16 cellular contexts compared by ENCODE assay signal in the genomic region with DNA sequence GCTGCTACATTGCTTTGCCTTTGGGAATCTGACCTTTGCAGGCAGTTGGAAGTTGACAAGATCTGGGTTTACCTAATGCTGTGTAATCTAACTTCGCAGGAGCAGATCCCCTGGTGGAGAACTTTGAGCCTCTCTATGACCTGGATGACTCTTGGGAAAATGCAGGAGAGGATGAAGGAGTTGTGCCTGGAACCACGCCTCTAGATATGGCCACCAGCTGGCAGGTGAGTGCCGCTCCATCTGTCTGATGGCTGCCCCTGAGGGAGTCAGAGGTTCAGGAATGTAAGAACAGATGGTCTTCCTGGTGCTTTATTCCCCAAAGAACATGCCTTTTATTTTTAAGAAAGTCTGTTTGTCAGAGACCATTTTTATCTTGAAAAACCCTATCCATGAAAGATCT.
DNase-seq lines count a peak whose midpoint lies in the region; ATAC-seq and TF ChIP-seq lines count a peak whose summit lies in the region.
"Had no signal": no experiment of that assay in that cellular context is flagged by ENCODE, and none has a peak within 500 bp of the region (broad histone marks: within the 10 kb centered on the region; RNA-seq: fewer than 3 reads in every experiment).

No MANE protein-coding gene starts in this region.

- no peaks in the 10 kb centered on the region for H4K20me1 ChIP-seq in osteoblast (ENCODE audit: insufficient read depth, low read length)

- H3K36me3 Mint-ChIP-seq in activated T-cell treated with anti-CD3 and anti-CD28 coated beads, Interleukin-2, amount 50 U/mL, for 24 hours (ENCODE audit: low read depth) = peaks cover 96% of the 10 kb centered on the region
- peaks cover 84% of the 10 kb centered on the region for H3K36me3 Mint-ChIP-seq in activated naive CD8-positive, alpha-beta T cell treated with anti-CD3 and anti-CD28 coated beads, Interleukin-2, amount 10 ng/mL, durations not matched to agents 7 days and 5 days

- ATAC-seq in activated naive CD8-positive, alpha-beta T cell treated with anti-CD3 and anti-CD28 coated beads, Interleukin-2, amount 10 ng/mL, durations not matched to agents 7 days and 5 days (ENCODE audit: low read depth) = no peak
- no peak for ATAC-seq in GM19397 (IDR thresholded peaks at IDR 0.05; ENCODE audit: unreplicated experiment)
- ATAC-seq: sciatic nerve had no signal

- no peak overlapping the region for H2AFZ ChIP-seq in osteoblast (ENCODE audit: low read length)

- peaks cover 3% of the 10 kb centered on the region for H3K4me1 ChIP-seq in osteoblast (ENCODE audit: insufficient read depth, low read length)

- no peaks in the 10 kb centered on the region for H3K27me3 ChIP-seq in osteoblast (ENCODE audit: insufficient read depth, low read length)
- H3K27me3 ChIP-seq: stomach had no signal

- no peaks in the 10 kb centered on the region for H3K27me3 Mint-ChIP-seq in activated T-cell treated with anti-CD3 and anti-CD28 coated beads, Interleukin-2, amount 50 U/mL, for 24 hours
- H3K27me3 Mint-ChIP-seq in activated naive CD8-positive, alpha-beta T cell treated with anti-CD3 and anti-CD28 coated beads, Interleukin-2, amount 10 ng/mL, durations not matched to agents 7 days and 5 days = no peaks in the 10 kb centered on the region
- H3K27me3 Mint-ChIP-seq: brain had no signal

- no peak overlapping the region for H3K27ac ChIP-seq in osteoblast (ENCODE audit: low read depth, low read length)
- H3K27ac ChIP-seq in coronary artery = no peak overlapping the region
- H3K27ac ChIP-seq: RWPE1, stomach had no signal

- DNase-seq in activated T-cell treated with anti-CD3 and anti-CD28 coated beads, Interleukin-2, amount 50 U/mL, for 24 hours = no peak
- no peak for DNase-seq in activated T-cell treated with anti-CD3 and anti-CD28 coated beads, Interleukin-2, amount 50 U/mL, for 48 hours
- DNase-seq in NCI-H524 (lab: John Stamatoyannopoulos, UW) (peak; percentile 75 to 81), osteoblast (ENCODE audit: insufficient read length, low spot score, missing footprints) (peak; percentile 36), COLO829 (ENCODE audit: low spot score) (no peak), coronary artery (ENCODE audit: low spot score) (no peak)
- no peak for DNase-seq in activated naive CD8-positive, alpha-beta T cell treated with anti-CD3 and anti-CD28 coated beads, Interleukin-2, amount 10 ng/mL, durations not matched to agents 7 days and 5 days
- DNase-seq: activated gamma-delta T cell, NCI-H1436 treated with DMSO at 0.1 percent for 48 hours, NCI-H2227 treated with DMSO at 0.1 percent for 48 hours, stomach had no signal

- H3K36me3 ChIP-seq in osteoblast (ENCODE audit: insufficient read depth, low read length) = peaks cover 70% of the 10 kb centered on the region

- H3K4me2 ChIP-seq in osteoblast (ENCODE audit: insufficient read depth, low read length) = no peak overlapping the region

- no peaks in the 10 kb centered on the region for H3K9me3 ChIP-seq in osteoblast (ENCODE audit: low read depth, low read length)
- H3K9me3 ChIP-seq: stomach had no signal

- H3K4me3 Mint-ChIP-seq in activated T-cell treated with anti-CD3 and anti-CD28 coated beads, Interleukin-2, amount 50 U/mL, for 24 hours = no peak overlapping the region
- peak overlapping the region; percentile 36 for H3K4me3 Mint-ChIP-seq in activated naive CD8-positive, alpha-beta T cell treated with anti-CD3 and anti-CD28 coated beads, Interleukin-2, amount 10 ng/mL, durations not matched to agents 7 days and 5 days
- H3K4me3 Mint-ChIP-seq: brain, CD14-positive monocyte had no signal

- H3K4me3 ChIP-seq in osteoblast (ENCODE audit: insufficient read depth, low read length) = no peak overlapping the region
- H3K4me3 ChIP-seq in coronary artery = no peak overlapping the region
- H3K4me3 ChIP-seq: stomach had no signal

- H3K9me3 Mint-ChIP-seq in activated T-cell treated with anti-CD3 and anti-CD28 coated beads, Interleukin-2, amount 50 U/mL, for 24 hours = no peaks in the 10 kb centered on the region
- H3K9me3 Mint-ChIP-seq in activated naive CD8-positive, alpha-beta T cell treated with anti-CD3 and anti-CD28 coated beads, Interleukin-2, amount 10 ng/mL, durations not matched to agents 7 days and 5 days = no peaks in the 10 kb centered on the region
- H3K9me3 Mint-ChIP-seq: brain, CD14-positive monocyte had no signal

- TF ChIP-seq CTCF in osteoblast (IDR thresholded peaks at IDR 0.05; ENCODE audit: extremely low read depth, low read depth, low read length) (no peak), coronary artery (IDR thresholded peaks at IDR 0.05) (no peak)

- peaks cover 91% of the 10 kb centered on the region for H3K4me1 Mint-ChIP-seq in activated T-cell treated with anti-CD3 and anti-CD28 coated beads, Interleukin-2, amount 50 U/mL, for 24 hours (ENCODE audit: low read depth)
- peaks cover 75% of the 10 kb centered on the region for H3K4me1 Mint-ChIP-seq in activated naive CD8-positive, alpha-beta T cell treated with anti-CD3 and anti-CD28 coated beads, Interleukin-2, amount 10 ng/mL, durations not matched to agents 7 days and 5 days
- H3K4me1 Mint-ChIP-seq: brain, CD14-positive monocyte had no signal

- peak overlapping the region; percentile 90 for H3K27ac Mint-ChIP-seq in activated T-cell treated with anti-CD3 and anti-CD28 coated beads, Interleukin-2, amount 50 U/mL, for 24 hours
- peak overlapping the region; percentile 68 for H3K27ac Mint-ChIP-seq in activated naive CD8-positive, alpha-beta T cell treated with anti-CD3 and anti-CD28 coated beads, Interleukin-2, amount 10 ng/mL, durations not matched to agents 7 days and 5 days

- no peaks in the 10 kb centered on the region for H3K79me2 ChIP-seq in osteoblast (ENCODE audit: insufficient read depth, low read length)

- POLR2A ChIA-PET in activated naive CD8-positive, alpha-beta T cell treated with anti-CD3 and anti-CD28 coated beads, Interleukin-2, amount 10 ng/mL, durations not matched to agents 7 days and 5 days (lab: Charles Lee) = interaction anchor here (0.6 to 2.3 kb wide), 4 partner anchors 12 to 46 kb away, joined by 3 to 7 read pairs (median 4); no protein-coding TSS in a partner anchor

Comparison
In these comparisons a context has a peak if more than half of its experiments do, and no peak if none do; other contexts are left out.
1. DNase-seq: peak in NCI-H524 (2 of 2) and osteoblast (single experiment); none in activated T-cell treated with anti-CD3 and anti-CD28 coated beads, Interleukin-2, amount 50 U/mL, for 24 hours (single experiment), activated T-cell treated with anti-CD3 and anti-CD28 coated beads, Interleukin-2, amount 50 U/mL, for 48 hours (0 of 2), activated naive CD8-positive, alpha-beta T cell treated with anti-CD3 and anti-CD28 coated beads, Interleukin-2, amount 10 ng/mL, durations not matched to agents 7 days and 5 days (single experiment), COLO829 (single experiment) and coronary artery (single experiment).